In the genomic region with DNA sequence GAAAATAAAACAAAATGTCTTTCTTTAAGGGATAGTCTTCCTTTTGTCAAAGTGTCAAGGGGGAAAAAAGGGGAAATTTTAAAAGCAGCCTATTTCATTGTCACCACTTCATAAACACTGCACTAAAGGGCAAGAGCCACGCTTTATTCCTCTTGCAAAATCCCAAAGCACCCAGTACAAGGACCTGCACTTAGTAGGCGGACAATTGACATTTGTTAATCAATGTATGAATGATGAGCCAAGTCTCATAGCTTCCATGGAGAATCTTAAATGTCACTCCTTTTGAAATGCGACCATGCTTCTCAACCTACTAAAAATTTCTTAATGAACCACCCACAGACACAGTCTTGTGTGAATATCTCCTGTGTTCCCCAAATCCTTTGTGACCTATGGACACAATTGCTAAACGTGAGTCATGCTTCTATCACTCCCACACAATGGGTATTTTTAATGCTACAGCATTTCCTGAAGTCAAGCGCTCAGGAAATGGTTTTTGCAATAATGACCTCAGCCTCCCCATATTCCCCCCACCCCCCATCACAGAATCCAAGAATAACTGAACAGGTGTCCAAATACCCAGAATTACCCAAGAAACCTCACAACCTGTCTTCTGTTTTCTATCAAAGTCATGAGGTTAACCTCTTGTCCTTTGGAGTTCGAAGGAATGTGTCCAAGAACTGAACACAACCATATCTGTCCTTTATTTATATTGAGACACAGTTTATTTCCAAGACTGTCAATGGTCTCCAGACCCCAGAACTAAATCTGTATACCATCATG, we compare ENCODE assay signal across 1 cellular context.
TF ChIP-seq lines count a peak whose summit lies in the region.

No MANE protein-coding gene starts in this region.

TF ChIP-seq in K562, 482 proteins besides CTCF, POLR2A, EP300 and RAD21 (continued from another document):
- TF ChIP-seq, protein P1, sequence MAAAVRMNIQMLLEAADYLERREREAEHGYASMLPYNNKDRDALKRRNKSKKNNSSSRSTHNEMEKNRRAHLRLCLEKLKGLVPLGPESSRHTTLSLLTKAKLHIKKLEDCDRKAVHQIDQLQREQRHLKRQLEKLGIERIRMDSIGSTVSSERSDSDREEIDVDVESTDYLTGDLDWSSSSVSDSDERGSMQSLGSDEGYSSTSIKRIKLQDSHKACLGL (CRISPR knock-in tag; IDR thresholded peaks at IDR 0.05; ENCODE audit: borderline replicate concordance, poor library complexity, severe bottlenecking): no peak
- no peak for TF ChIP-seq ZC3H4 (CRISPR knock-in tag; IDR thresholded peaks at IDR 0.05; ENCODE audit: borderline replicate concordance)
- TF ChIP-seq, protein P2, sequence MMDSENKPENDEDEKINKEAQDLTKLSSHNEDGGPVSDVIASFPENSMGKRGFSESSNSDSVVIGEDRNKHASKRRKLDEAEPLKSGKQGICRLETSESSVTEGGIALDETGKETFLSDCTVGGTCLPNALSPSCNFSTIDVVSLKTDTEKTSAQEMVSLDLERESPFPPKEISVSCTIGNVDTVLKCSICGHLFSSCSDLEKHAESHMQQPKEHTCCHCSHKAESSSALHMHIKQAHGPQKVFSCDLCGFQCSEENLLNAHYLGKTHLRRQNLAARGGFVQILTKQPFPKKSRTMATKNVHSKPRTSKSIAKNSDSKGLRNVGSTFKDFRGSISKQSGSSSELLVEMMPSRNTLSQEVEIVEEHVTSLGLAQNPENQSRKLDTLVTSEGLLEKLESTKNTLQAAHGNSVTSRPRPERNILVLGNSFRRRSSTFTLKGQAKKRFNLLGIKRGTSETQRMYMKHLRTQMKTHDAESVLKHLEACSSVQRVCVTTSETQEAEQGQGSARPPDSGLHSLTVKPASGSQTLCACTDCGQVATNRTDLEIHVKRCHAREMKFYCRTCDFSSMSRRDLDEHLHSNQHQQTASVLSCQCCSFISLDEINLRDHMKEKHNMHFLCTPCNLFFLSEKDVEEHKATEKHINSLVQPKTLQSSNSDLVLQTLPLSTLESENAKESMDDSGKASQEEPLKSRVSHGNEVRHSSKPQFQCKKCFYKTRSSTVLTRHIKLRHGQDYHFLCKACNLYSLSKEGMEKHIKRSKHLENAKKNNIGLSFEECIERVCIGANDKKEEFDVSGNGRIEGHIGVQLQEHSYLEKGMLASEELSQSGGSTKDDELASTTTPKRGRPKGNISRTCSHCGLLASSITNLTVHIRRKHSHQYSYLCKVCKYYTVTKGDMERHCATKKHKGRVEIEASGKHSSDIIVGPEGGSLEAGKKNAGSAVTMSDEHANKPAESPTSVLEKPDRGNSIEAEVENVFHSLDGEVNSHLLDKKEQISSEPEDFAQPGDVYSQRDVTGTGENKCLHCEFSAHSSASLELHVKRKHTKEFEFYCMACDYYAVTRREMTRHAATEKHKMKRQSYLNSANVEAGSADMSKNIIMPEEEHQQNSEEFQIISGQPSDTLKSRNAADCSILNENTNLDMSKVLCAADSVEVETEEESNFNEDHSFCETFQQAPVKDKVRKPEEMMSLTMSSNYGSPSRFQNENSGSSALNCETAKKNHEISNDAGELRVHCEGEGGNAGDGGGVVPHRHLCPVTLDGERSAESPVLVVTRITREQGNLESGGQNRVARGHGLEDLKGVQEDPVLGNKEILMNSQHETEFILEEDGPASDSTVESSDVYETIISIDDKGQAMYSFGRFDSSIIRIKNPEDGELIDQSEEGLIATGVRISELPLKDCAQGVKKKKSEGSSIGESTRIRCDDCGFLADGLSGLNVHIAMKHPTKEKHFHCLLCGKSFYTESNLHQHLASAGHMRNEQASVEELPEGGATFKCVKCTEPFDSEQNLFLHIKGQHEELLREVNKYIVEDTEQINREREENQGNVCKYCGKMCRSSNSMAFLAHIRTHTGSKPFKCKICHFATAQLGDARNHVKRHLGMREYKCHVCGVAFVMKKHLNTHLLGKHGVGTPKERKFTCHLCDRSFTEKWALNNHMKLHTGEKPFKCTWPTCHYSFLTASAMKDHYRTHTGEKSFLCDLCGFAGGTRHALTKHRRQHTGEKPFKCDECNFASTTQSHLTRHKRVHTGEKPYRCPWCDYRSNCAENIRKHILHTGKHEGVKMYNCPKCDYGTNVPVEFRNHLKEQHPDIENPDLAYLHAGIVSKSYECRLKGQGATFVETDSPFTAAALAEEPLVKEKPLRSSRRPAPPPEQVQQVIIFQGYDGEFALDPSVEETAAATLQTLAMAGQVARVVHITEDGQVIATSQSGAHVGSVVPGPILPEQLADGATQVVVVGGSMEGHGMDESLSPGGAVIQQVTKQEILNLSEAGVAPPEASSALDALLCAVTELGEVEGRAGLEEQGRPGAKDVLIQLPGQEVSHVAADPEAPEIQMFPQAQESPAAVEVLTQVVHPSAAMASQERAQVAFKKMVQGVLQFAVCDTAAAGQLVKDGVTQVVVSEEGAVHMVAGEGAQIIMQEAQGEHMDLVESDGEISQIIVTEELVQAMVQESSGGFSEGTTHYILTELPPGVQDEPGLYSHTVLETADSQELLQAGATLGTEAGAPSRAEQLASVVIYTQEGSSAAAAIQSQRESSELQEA (IDR thresholded peaks at IDR 0.05; ENCODE audit: low read depth): no peak
- 0 out of 2 replicates have a peak, but pooled peaks have one; percentile 27 for TF ChIP-seq CREM (IDR thresholded peaks at IDR 0.05; ENCODE audit: low read depth)
- no peak for TF ChIP-seq MCM3 (IDR thresholded peaks at IDR 0.05)
- no peak for TF ChIP-seq KLF10 (CRISPR knock-in tag; IDR thresholded peaks at IDR 0.05)
- no peak for TF ChIP-seq IRF2 (CRISPR knock-in tag; IDR thresholded peaks at IDR 0.05)
- TF ChIP-seq CBX1 (IDR thresholded peaks at IDR 0.05; ENCODE audit: low read depth): no peak
- TF ChIP-seq KAT8 (IDR thresholded peaks at IDR 0.05; ENCODE audit: low read depth): no peak
- TF ChIP-seq RBM15 (IDR thresholded peaks at IDR 0.05; ENCODE audit: insufficient read depth, low read length): no peak
- TF ChIP-seq FOSL1 (tag; conservative IDR thresholded peaks at IDR 0.05): peak; percentile 89
